In the genomic region with DNA sequence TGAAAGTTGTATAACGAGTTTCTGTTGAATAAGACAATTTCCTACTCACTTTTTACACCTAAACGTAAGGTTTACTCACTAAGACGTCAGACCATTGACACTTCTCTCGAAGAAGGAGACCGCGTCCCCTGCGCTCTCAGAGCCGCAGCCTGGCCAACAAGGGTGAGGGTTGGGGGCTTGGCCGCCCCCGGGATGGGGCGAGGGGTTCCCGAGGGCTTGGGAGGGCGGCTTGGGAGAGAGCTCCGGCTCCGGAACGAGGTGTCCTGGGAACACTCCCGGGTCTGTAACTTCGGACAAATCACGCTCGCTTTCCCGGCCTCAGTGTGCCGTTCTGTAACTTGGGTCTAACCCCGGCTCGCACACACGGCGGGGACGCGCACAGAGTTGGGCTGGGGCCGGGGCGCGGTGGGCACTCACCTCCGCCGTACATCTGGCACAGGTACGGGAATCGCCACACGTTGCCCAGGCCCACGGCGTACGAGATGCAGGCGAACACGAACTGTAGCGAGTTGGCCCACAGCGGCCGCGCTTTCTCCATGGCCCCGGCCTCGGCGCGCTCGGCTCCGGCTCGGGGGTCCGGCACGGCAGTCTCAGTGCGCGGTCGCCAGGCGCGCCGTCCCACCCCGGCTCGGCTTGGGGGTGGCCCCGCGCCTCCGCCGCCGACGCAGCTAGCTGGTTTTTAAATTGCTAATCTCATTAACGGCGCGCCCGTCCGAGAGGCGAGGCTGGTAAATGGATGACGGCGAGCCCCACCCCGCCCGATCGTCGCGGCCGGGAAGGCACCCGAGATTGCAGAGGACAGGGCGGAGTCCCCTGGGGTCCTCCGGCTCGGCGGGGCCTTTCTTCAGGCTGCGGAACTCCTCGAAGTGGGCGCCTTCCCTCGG, we compare ENCODE assay signal across 8 cellular contexts. TPM values are rescaled to one million over a fixed set of nuclear protein-coding genes. Genes with fewer than 3 reads are reported as not detected.
DNase-seq lines count a peak whose midpoint lies in the region; ATAC-seq, FAIRE-seq and TF ChIP-seq lines count a peak whose summit lies in the region.

A gene with protein sequence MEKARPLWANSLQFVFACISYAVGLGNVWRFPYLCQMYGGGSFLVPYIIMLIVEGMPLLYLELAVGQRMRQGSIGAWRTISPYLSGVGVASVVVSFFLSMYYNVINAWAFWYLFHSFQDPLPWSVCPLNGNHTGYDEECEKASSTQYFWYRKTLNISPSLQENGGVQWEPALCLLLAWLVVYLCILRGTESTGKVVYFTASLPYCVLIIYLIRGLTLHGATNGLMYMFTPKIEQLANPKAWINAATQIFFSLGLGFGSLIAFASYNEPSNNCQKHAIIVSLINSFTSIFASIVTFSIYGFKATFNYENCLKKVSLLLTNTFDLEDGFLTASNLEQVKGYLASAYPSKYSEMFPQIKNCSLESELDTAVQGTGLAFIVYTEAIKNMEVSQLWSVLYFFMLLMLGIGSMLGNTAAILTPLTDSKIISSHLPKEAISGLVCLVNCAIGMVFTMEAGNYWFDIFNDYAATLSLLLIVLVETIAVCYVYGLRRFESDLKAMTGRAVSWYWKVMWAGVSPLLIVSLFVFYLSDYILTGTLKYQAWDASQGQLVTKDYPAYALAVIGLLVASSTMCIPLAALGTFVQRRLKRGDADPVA (minus strand): TSS at position 655 of the 884 bp plus-strand sequence. CDS start 117 bp downstream, at position 538.

- FAIRE-seq in RCC 7860 (lab: Jason Lieb, UNC): no peak

- no peaks in the 10 kb centered on the region for H3K9me3 ChIP-seq in ES-I3 (ENCODE audit: control insufficient read depth, insufficient read depth, low read length)
- H3K9me3 ChIP-seq in parathyroid adenoma (ENCODE audit: control insufficient read depth, low read length): no peaks in the 10 kb centered on the region

- no peak within 1 kb of the TSS for H3K27ac Mint-ChIP-seq in WTC11
- no peak within 1 kb of the TSS for H3K27ac Mint-ChIP-seq in glutamatergic neuron (ENCODE audit: unreplicated experiment)

- H2AFZ ChIP-seq in parathyroid adenoma: peak within 1 kb of the TSS; percentile 66

- peak within 1 kb of the TSS; percentile 75 for H3K4me2 ChIP-seq in parathyroid adenoma (ENCODE audit: low read length)

- no peaks in the 10 kb centered on the region for H3K36me3 Mint-ChIP-seq in WTC11
- H3K36me3 Mint-ChIP-seq in glutamatergic neuron (ENCODE audit: unreplicated experiment): no peaks in the 10 kb centered on the region

- ATAC-seq in WTC11 (peak; percentile 70), HG02973 (IDR thresholded peaks at IDR 0.05; ENCODE audit: unreplicated experiment) (no peak), HG02885 (IDR thresholded peaks at IDR 0.05; ENCODE audit: poor library complexity, unreplicated experiment) (no peak)

- H3K4me1 Mint-ChIP-seq in WTC11 (peaks cover 9% of the 10 kb centered on the region), glutamatergic neuron (ENCODE audit: low read depth, unreplicated experiment) (peaks cover 3% of the 10 kb centered on the region)

- H3K36me3 ChIP-seq in ES-I3 (ENCODE audit: insufficient read depth, low read length) (no peaks in the 10 kb centered on the region), parathyroid adenoma (ENCODE audit: control insufficient read depth, insufficient read depth, low read length) (no peaks in the 10 kb centered on the region)

- DNase-seq in WTC11 (ENCODE audit: low spot score): peak; percentile 47
- peak; percentile 48 for DNase-seq in glutamatergic neuron
- DNase-seq in NCI-H2227 (lab: John Stamatoyannopoulos, UW; ENCODE audit: unreplicated experiment): no peak
- no peak for DNase-seq in RCC 7860 (ENCODE audit: low spot score)

- POLR2A ChIA-PET in WTC11 (lab: Charles Lee): no interaction called here

- H3K4me3 Mint-ChIP-seq in WTC11 (peak within 1 kb of the TSS; percentile 71), glutamatergic neuron (ENCODE audit: unreplicated experiment) (peak within 1 kb of the TSS; percentile 79)

- H3K4me1 ChIP-seq in ES-I3 (ENCODE audit: insufficient read depth, low read length) (no peaks in the 10 kb centered on the region), parathyroid adenoma (no peaks in the 10 kb centered on the region)

- H3K27ac ChIP-seq in parathyroid adenoma: no peak within 1 kb of the TSS

- H3K27me3 Mint-ChIP-seq in WTC11 (ENCODE audit: low read depth) (peaks cover 66% of the 10 kb centered on the region), glutamatergic neuron (ENCODE audit: unreplicated experiment) (peaks cover 15% of the 10 kb centered on the region)

- peak within 1 kb of the TSS; percentile 27 for H3K4me3 ChIP-seq in parathyroid adenoma (ENCODE audit: low read depth, low read length)

- no peaks in the 10 kb centered on the region for H3K79me2 ChIP-seq in parathyroid adenoma

- CTCF ChIA-PET in WTC11 (lab: Charles Lee): interaction anchor here (1.0 to 1.1 kb wide), 2 partner anchors 21 to 31 kb away, joined by 3 read pairs; no protein-coding TSS in a partner anchor

- TF ChIP-seq CTCF in WTC11 (IDR thresholded peaks at IDR 0.05): no peak
- no peak for TF ChIP-seq CTCF in glutamatergic neuron (IDR thresholded peaks at IDR 0.05; ENCODE audit: partially characterized antibody, unreplicated experiment)
- no peak for TF ChIP-seq CTCF in parathyroid adenoma (IDR thresholded peaks at IDR 0.05)

- H3K9ac ChIP-seq in ES-I3 (ENCODE audit: low read depth, low read length) (peak within 1 kb of the TSS; percentile 64; the same call in 1 of the 2 replicates), parathyroid adenoma (no peak within 1 kb of the TSS)

- no peaks in the 10 kb centered on the region for H3K27me3 ChIP-seq in parathyroid adenoma (ENCODE audit: control insufficient read depth, insufficient read depth, low read length)

- no peaks in the 10 kb centered on the region for H3K9me3 Mint-ChIP-seq in WTC11
- H3K9me3 Mint-ChIP-seq in glutamatergic neuron (ENCODE audit: unreplicated experiment): peaks cover 4% of the 10 kb centered on the region

TF ChIP-seq in WTC11, 78 proteins besides CTCF, POLR2A, EP300 and RAD21 (continues in another document):
- TF ChIP-seq TCF7 (CRISPR knock-in tag; IDR thresholded peaks at IDR 0.05; ENCODE audit: low read depth) (no peak), ZNF263 (CRISPR knock-in tag; IDR thresholded peaks at IDR 0.05; ENCODE audit: low read depth) (no peak), ZNF232 (CRISPR knock-in tag; IDR thresholded peaks at IDR 0.05) (no peak), RELA (CRISPR knock-in tag; IDR thresholded peaks at IDR 0.05; ENCODE audit: borderline replicate concordance) (no peak), SOX15 (CRISPR knock-in tag; IDR thresholded peaks at IDR 0.05) (no peak), EMX1 (CRISPR knock-in tag; IDR thresholded peaks at IDR 0.05) (no peak), ELF4 (CRISPR knock-in tag; IDR thresholded peaks at IDR 0.05; ENCODE audit: low read depth) (no peak), NR1H2 (CRISPR knock-in tag; IDR thresholded peaks at IDR 0.05) (no peak), ESRRA (CRISPR knock-in tag; IDR thresholded peaks at IDR 0.05; ENCODE audit: borderline replicate concordance) (0 out of 2 replicates have a peak, but pooled peaks have one; percentile 33), JAZF1 (CRISPR knock-in tag; IDR thresholded peaks at IDR 0.05) (no peak)
- TF ChIP-seq, protein P1, sequence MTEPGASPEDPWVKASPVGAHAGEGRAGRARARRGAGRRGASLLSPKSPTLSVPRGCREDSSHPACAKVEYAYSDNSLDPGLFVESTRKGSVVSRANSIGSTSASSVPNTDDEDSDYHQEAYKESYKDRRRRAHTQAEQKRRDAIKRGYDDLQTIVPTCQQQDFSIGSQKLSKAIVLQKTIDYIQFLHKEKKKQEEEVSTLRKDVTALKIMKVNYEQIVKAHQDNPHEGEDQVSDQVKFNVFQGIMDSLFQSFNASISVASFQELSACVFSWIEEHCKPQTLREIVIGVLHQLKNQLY (CRISPR knock-in tag; IDR thresholded peaks at IDR 0.05): no peak
- TF ChIP-seq, protein P2, sequence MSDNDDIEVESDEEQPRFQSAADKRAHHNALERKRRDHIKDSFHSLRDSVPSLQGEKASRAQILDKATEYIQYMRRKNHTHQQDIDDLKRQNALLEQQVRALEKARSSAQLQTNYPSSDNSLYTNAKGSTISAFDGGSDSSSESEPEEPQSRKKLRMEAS (CRISPR knock-in tag; IDR thresholded peaks at IDR 0.05): no peak
- TF ChIP-seq, protein P3, sequence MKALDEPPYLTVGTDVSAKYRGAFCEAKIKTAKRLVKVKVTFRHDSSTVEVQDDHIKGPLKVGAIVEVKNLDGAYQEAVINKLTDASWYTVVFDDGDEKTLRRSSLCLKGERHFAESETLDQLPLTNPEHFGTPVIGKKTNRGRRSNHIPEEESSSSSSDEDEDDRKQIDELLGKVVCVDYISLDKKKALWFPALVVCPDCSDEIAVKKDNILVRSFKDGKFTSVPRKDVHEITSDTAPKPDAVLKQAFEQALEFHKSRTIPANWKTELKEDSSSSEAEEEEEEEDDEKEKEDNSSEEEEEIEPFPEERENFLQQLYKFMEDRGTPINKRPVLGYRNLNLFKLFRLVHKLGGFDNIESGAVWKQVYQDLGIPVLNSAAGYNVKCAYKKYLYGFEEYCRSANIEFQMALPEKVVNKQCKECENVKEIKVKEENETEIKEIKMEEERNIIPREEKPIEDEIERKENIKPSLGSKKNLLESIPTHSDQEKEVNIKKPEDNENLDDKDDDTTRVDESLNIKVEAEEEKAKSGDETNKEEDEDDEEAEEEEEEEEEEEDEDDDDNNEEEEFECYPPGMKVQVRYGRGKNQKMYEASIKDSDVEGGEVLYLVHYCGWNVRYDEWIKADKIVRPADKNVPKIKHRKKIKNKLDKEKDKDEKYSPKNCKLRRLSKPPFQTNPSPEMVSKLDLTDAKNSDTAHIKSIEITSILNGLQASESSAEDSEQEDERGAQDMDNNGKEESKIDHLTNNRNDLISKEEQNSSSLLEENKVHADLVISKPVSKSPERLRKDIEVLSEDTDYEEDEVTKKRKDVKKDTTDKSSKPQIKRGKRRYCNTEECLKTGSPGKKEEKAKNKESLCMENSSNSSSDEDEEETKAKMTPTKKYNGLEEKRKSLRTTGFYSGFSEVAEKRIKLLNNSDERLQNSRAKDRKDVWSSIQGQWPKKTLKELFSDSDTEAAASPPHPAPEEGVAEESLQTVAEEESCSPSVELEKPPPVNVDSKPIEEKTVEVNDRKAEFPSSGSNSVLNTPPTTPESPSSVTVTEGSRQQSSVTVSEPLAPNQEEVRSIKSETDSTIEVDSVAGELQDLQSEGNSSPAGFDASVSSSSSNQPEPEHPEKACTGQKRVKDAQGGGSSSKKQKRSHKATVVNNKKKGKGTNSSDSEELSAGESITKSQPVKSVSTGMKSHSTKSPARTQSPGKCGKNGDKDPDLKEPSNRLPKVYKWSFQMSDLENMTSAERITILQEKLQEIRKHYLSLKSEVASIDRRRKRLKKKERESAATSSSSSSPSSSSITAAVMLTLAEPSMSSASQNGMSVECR (CRISPR knock-in tag; IDR thresholded peaks at IDR 0.05; ENCODE audit: borderline replicate concordance): peak; percentile 56; the same call in 1 of the 2 replicates

RNA-seq across cellular contexts. Expression of the gene that starts here (rescaled TPM):
- total RNA-seq in WTC11 (2021) (0.16 to 0.27 TPM (median 0.26 TPM) in 3 replicates), glutamatergic neuron (ENCODE audit: unreplicated experiment) (not detected)

Comparison
In these comparisons a context has a peak if more than half of its experiments do, and no peak if none do; other contexts are left out.
1. Peak in DNase-seq and ATAC-seq in WTC11; RNA of the gene not detected or under 1 TPM.
2. Peak in DNase-seq in glutamatergic neuron; RNA of the gene not detected or under 1 TPM.